In the genomic region with DNA sequence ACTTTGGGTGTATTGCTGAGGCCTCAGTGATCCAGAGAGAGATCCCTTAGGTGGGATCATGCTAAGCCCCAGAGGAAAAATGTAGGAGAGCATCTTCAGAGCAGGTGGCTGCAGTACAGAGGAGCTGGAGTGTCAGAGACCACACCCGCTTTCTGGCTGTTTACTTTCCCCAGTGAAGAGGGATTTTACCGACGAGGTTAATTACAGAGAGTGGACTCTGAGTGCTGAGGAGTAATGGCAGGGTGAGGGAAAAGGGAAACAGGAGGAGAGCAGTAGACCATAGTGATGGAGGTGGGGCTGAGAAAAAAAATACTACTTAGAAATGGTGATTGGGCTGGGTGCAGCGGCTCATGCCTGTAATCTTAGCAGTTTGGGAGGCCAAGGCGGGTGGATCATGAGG, we compare ENCODE assay signal across 13 cellular contexts. TPM values are rescaled to one million over a fixed set of nuclear protein-coding genes. Genes with fewer than 3 reads are reported as not detected.
A peak's percentile ranks its signal among the peaks of the same experiment; 100 is the strongest.
DNase-seq lines count a peak whose midpoint lies in the region; ATAC-seq and TF ChIP-seq lines count a peak whose summit lies in the region.
"Had no signal": no experiment of that assay in that cellular context is flagged by ENCODE, and none has a peak within 500 bp of the region (broad histone marks: within the 10 kb centered on the region; RNA-seq: fewer than 3 reads in every experiment).

No MANE protein-coding gene starts in this region.

- H3K27ac ChIP-seq in naive thymus-derived CD4-positive, alpha-beta T cell (ENCODE audit: low read depth, low read length), result peak overlapping the region; percentile 70
- H3K27ac ChIP-seq: esophagus muscularis mucosa had no signal

- no peaks in the 10 kb centered on the region for H3K27me3 ChIP-seq in naive thymus-derived CD4-positive, alpha-beta T cell (ENCODE audit: control insufficient read depth in 2 of 2, insufficient read depth in 2 of 2, low read length in 2 of 2)
- H3K27me3 ChIP-seq: esophagus muscularis mucosa had no signal

- TF ChIP-seq CTCF in GM13976 (IDR thresholded peaks at IDR 0.05; ENCODE audit: borderline replicate concordance, control extremely low read depth, extremely low read depth, insufficient read depth, missing control alignments), result no peak

- H3K27ac Mint-ChIP-seq in naive thymus-derived CD4-positive, alpha-beta T cell, result peak overlapping the region; percentile 86 to 96 (median 92)

- H3K4me1 Mint-ChIP-seq in naive thymus-derived CD4-positive, alpha-beta T cell, result peaks cover 12 to 33% (median 24%) of the 10 kb centered on the region in 7 donors

- DNase-seq in NCI-H524 (lab: John Stamatoyannopoulos, UW) (peak; percentile 34 to 73), NCI-H524 treated with DMSO at 0.1 percent for 48 hours (lab: John Stamatoyannopoulos, UW) (no peak), NCI-H1417 (lab: John Stamatoyannopoulos, UW) (peak; percentile 89 to 99 (median 95)), SHP77 (lab: John Stamatoyannopoulos, UW) (peak; percentile 49 to 75), GM13976 (ENCODE audit: low spot score) (no peak), activated gamma-delta T cell treated with Interleukin-2 at 50 U/mL for 16 hours (no peak)
- DNase-seq in naive thymus-derived CD4-positive, alpha-beta T cell, result no peak
- DNase-seq: 8988T; activated CD8-positive, alpha-beta memory T cell treated with anti-CD3 and anti-CD28 coated beads, Interleukin-2, amount 50 U/mL, for 48 hours; central memory CD4-positive, alpha-beta T cell had no signal

- intact Hi-C loops in naive thymus-derived CD4-positive, alpha-beta T cell (cut with micrococcal nuclease), result loop anchor here in 1 of 2 donors (5.0 to 10.0 kb wide), 2 partner anchors 261 to 1402 kb away; partner anchors contain the start of genes PIK3CG and PNPLA8

- no peaks in the 10 kb centered on the region for H3K36me3 ChIP-seq in naive thymus-derived CD4-positive, alpha-beta T cell (ENCODE audit: control insufficient read depth in 2 of 3, insufficient read depth in 3 of 3, low read length in 3 of 3)

- CTCF ChIA-PET in naive thymus-derived CD4-positive, alpha-beta T cell (lab: Charles Lee), result interaction anchor here (0.7 to 1.4 kb wide), 3 partner anchors 21 to 372 kb away, joined by 3 to 6 read pairs (median 3); no protein-coding TSS in a partner anchor

- peak overlapping the region; percentile 65 to 85 (median 77) for H3K4me3 Mint-ChIP-seq in naive thymus-derived CD4-positive, alpha-beta T cell

- peaks cover 0 to 2% (median 0%) of the 10 kb centered on the region in 11 donors for H3K9me3 Mint-ChIP-seq in naive thymus-derived CD4-positive, alpha-beta T cell

- H3K4me3 ChIP-seq in naive thymus-derived CD4-positive, alpha-beta T cell (ENCODE audit: low read length), result no peak overlapping the region
- H3K4me3 ChIP-seq: esophagus muscularis mucosa had no signal

- no peak for ATAC-seq in naive thymus-derived CD4-positive, alpha-beta T cell
- ATAC-seq in GM19463 (IDR thresholded peaks at IDR 0.05; ENCODE audit: unreplicated experiment), result no peak
- ATAC-seq: sciatic nerve had no signal

- in situ Hi-C loops in GM13976 (cut with MboI; ENCODE audit: low sequenced_read_pairs, unreplicated experiment), result no loop called here

- H3K9me3 ChIP-seq in naive thymus-derived CD4-positive, alpha-beta T cell (ENCODE audit: control insufficient read depth in 2 of 3, low read length in 3 of 3), result no peaks in the 10 kb centered on the region
- H3K9me3 ChIP-seq: esophagus muscularis mucosa had no signal

- POLR2A ChIA-PET in naive thymus-derived CD4-positive, alpha-beta T cell (lab: Charles Lee), result interaction anchor here (0.9 to 2.4 kb wide), 4 partner anchors 13 to 43 kb away, joined by 3 to 28 read pairs (median 3); partner anchors contain the start of gene HBP1

- H3K4me1 ChIP-seq in naive thymus-derived CD4-positive, alpha-beta T cell (ENCODE audit: control insufficient read depth in 2 of 2, insufficient read depth in 2 of 2, low read length in 2 of 2), result peaks cover 4 to 17% of the 10 kb centered on the region in 2 donors

- no peaks in the 10 kb centered on the region for H3K27me3 Mint-ChIP-seq in naive thymus-derived CD4-positive, alpha-beta T cell

- peaks cover 0 to 6% (median 0%) of the 10 kb centered on the region in 5 donors for H3K36me3 Mint-ChIP-seq in naive thymus-derived CD4-positive, alpha-beta T cell

RNA-seq across cellular contexts. Expression of gene HBP1, which starts 43.3 kb away (rescaled TPM):
- 100 to 1,000 TPM in 4 of 5 experiments, 10 to 100 TPM in 1; 34.6 to 219 (median 124) TPM for total RNA-seq in naive thymus-derived CD4-positive, alpha-beta T cell
- 10 to 100 TPM; 63.9 to 82.9 TPM for polyA plus RNA-seq in naive thymus-derived CD4-positive, alpha-beta T cell

Comparison
In these comparisons a context has a peak if more than half of its experiments do, and no peak if none do; other contexts are left out.
1. DNase-seq: peak in NCI-H524 (2 of 2), NCI-H1417 (3 of 3) and SHP77 (2 of 2); none in NCI-H524 treated with DMSO at 0.1 percent for 48 hours (single experiment), naive thymus-derived CD4-positive, alpha-beta T cell (0 of 9), GM13976 (single experiment) and activated gamma-delta T cell treated with Interleukin-2 at 50 U/mL for 16 hours (single experiment).